ENCODE assay signal across 26 cellular contexts in the genomic region with DNA sequence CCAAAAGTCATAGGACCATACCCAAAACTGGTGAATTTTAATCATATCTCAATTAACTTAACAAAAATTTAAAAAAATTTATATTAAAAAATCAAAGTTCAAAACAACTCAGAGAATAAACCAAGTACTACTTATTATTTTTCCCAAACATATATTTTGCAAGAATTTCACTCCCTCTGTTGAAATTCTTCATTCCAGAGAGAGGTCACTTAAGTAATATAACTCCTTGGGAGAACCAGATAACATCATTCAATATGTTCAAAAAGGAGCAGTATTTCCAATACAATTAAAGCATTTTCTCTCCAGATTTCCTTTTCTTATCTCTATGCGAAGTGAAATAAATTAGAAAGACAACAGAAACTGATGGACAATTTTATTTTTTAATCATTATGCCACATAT.
"Had no signal": no experiment of that assay in that cellular context is flagged by ENCODE, and none has a peak within 500 bp of the region (broad histone marks: within the 10 kb centered on the region; RNA-seq: fewer than 3 reads in every experiment).

No MANE protein-coding gene starts in this region.

- H3K27ac Mint-ChIP-seq: naive thymus-derived CD8-positive, alpha-beta T cell; nephron; stimulated activated effector memory CD8-positive, alpha-beta T cell treated with anti-CD3 and anti-CD28 coated beads, Interleukin-12 subunit alpha, Interleukin-12 subunit beta, amount 100 ng/mL, for 72 hours; stimulated activated naive CD8-positive, alpha-beta T cell treated with anti-CD3 and anti-CD28 coated beads, Interleukin-15, amount 100 ng/mL, for 72 hours; type B pancreatic cell had no signal

- H3K4me3 Mint-ChIP-seq: naive thymus-derived CD8-positive, alpha-beta T cell; nephron; neural crest cell; stimulated activated effector memory CD8-positive, alpha-beta T cell treated with anti-CD3 and anti-CD28 coated beads, Interleukin-12 subunit alpha, Interleukin-12 subunit beta, amount 100 ng/mL, for 72 hours; stimulated activated naive CD8-positive, alpha-beta T cell treated with anti-CD3 and anti-CD28 coated beads, Interleukin-15, amount 100 ng/mL, for 72 hours; type B pancreatic cell had no signal

- H3K27me3 Mint-ChIP-seq: naive thymus-derived CD8-positive, alpha-beta T cell; type B pancreatic cell had no signal

- DNase-seq: kidney; left colon; left lung; lower lobe of right lung; mammary epithelial cell; mesenchymal stem cell; naive thymus-derived CD8-positive, alpha-beta T cell; nucleus accumbens; pancreas; posterior cingulate gyrus; retina; right cardiac atrium; small intestine; spleen; stimulated activated CD4-positive, alpha-beta T cell treated with anti-CD3 and anti-CD28 coated beads, Interleukin-4, amount 100 ng/mL, for 24 hours; stimulated activated naive CD4-positive, alpha-beta T cell treated with Interleukin-2 at 50 U/mL for 16 hours; stimulated activated naive CD8-positive, alpha-beta T cell treated with anti-CD3 and anti-CD28 coated beads, Interleukin-15, amount 100 ng/mL, for 72 hours; substantia nigra; uterus had no signal

- H3K4me3 ChIP-seq: left lung, lower lobe of right lung, pancreas, prostate gland, spleen, tibial nerve, uterus had no signal

- ATAC-seq: left colon; left lung; lower lobe of right lung; naive thymus-derived CD8-positive, alpha-beta T cell; pancreas; right cardiac atrium; sciatic nerve; stimulated activated effector memory CD8-positive, alpha-beta T cell treated with anti-CD3 and anti-CD28 coated beads, Interleukin-12 subunit alpha, Interleukin-12 subunit beta, amount 100 ng/mL, for 72 hours; stimulated activated naive CD8-positive, alpha-beta T cell treated with anti-CD3 and anti-CD28 coated beads, Interleukin-15, amount 100 ng/mL, for 72 hours had no signal

- H3K4me1 Mint-ChIP-seq: naive thymus-derived CD8-positive, alpha-beta T cell; nephron; stimulated activated effector memory CD8-positive, alpha-beta T cell treated with anti-CD3 and anti-CD28 coated beads, Interleukin-12 subunit alpha, Interleukin-12 subunit beta, amount 100 ng/mL, for 72 hours; stimulated activated naive CD8-positive, alpha-beta T cell treated with anti-CD3 and anti-CD28 coated beads, Interleukin-15, amount 100 ng/mL, for 72 hours had no signal

- H3K36me3 Mint-ChIP-seq: stimulated activated effector memory CD8-positive, alpha-beta T cell treated with anti-CD3 and anti-CD28 coated beads, Interleukin-12 subunit alpha, Interleukin-12 subunit beta, amount 100 ng/mL, for 72 hours had no signal
